In genomic region chr2:229553091-229553490, GRCh38 we compare ENCODE assay signal across 17 cellular contexts.
DNase-seq lines count a peak whose midpoint lies in the region; TF ChIP-seq lines count a peak whose summit lies in the region.
"Had no signal": no experiment of that assay in that cellular context is flagged by ENCODE, and none has a peak within 500 bp of the region (broad histone marks: within the 10 kb centered on the region; RNA-seq: fewer than 3 reads in every experiment).

No MANE protein-coding gene starts in this region.

- no peak overlapping the region for H3K4me2 ChIP-seq in MM.1S (ENCODE audit: low read depth, low read length)
- H3K4me2 ChIP-seq: GM23338, KMS-11 had no signal

- H3K36me3 Mint-ChIP-seq in HFFc6 (ENCODE audit: low read depth): no peaks in the 10 kb centered on the region; the same call in 1 of the 2 replicates
- no peaks in the 10 kb centered on the region for H3K36me3 Mint-ChIP-seq in activated T-cell treated with anti-CD3 and anti-CD28 coated beads, Interleukin-2, amount 50 U/mL, for 24 hours (ENCODE audit: low read depth)
- H3K36me3 Mint-ChIP-seq: CD4-positive, CD25-positive, alpha-beta regulatory T cell had no signal

- no peaks in the 10 kb centered on the region for H3K9me3 Mint-ChIP-seq in HFFc6
- H3K9me3 Mint-ChIP-seq in activated T-cell treated with anti-CD3 and anti-CD28 coated beads, Interleukin-2, amount 50 U/mL, for 24 hours: no peaks in the 10 kb centered on the region
- H3K9me3 Mint-ChIP-seq: GM23338 had no signal

- H3K4me1 ChIP-seq in MM.1S (ENCODE audit: low read length): no peaks in the 10 kb centered on the region

- H3K4me3 ChIP-seq in AG09309 (ENCODE audit: control insufficient read depth, low read depth, low read length) (no peak overlapping the region), MM.1S (ENCODE audit: low read length) (no peak overlapping the region)
- H3K4me3 ChIP-seq: GM23338 had no signal

- H3K27me3 ChIP-seq in MM.1S (replicated peaks; ENCODE audit: insufficient read depth, low read length): no peaks in the 10 kb centered on the region

- H3K79me2 ChIP-seq in MM.1S (ENCODE audit: low read length): no peaks in the 10 kb centered on the region

- DNase-seq in AG09309 (ENCODE audit: low read depth) (peak; percentile 4), HFFc6 (peak; percentile 24), astrocyte of the hippocampus (ENCODE audit: low read depth, low spot score) (peak; percentile 78), fibroblast of peridontal ligament (ENCODE audit: extremely low read depth) (peak; percentile 0), cortex of kidney (lab: John Stamatoyannopoulos, UW) (no peak), SIG-M5 treated with dmso at 0.1 percent for 504 hours (lab: John Stamatoyannopoulos, UW; ENCODE audit: unreplicated experiment) (no peak), MM.1S (no peak)
- no peak for DNase-seq in activated T-cell treated with anti-CD3 and anti-CD28 coated beads, Interleukin-2, amount 50 U/mL, for 24 hours
- DNase-seq: AML-193; CD4-positive, CD25-positive, alpha-beta regulatory T cell; DMS53; NCI-H1436; NCI-H2029 treated with DMSO at 0.1 percent for 48 hours; NCI-H510A treated with DMSO at 0.1 percent for 48 hours; SIG-M5 had no signal

- H3K4me3 Mint-ChIP-seq in HFFc6: no peak overlapping the region
- H3K4me3 Mint-ChIP-seq in activated T-cell treated with anti-CD3 and anti-CD28 coated beads, Interleukin-2, amount 50 U/mL, for 24 hours: no peak overlapping the region
- H3K4me3 Mint-ChIP-seq: CD4-positive, CD25-positive, alpha-beta regulatory T cell; GM23338 had no signal

- H3K9me2 ChIP-seq in MM.1S (replicated peaks; ENCODE audit: insufficient read depth, low read length): no peaks in the 10 kb centered on the region

- no peak overlapping the region for H3K27ac Mint-ChIP-seq in HFFc6
- no peak overlapping the region for H3K27ac Mint-ChIP-seq in activated T-cell treated with anti-CD3 and anti-CD28 coated beads, Interleukin-2, amount 50 U/mL, for 24 hours
- H3K27ac Mint-ChIP-seq: CD4-positive, CD25-positive, alpha-beta regulatory T cell; GM23338 had no signal

- no peak overlapping the region for H3K9ac ChIP-seq in MM.1S (ENCODE audit: low read length)
- H3K9ac ChIP-seq: KMS-11 had no signal

- H3K27me3 Mint-ChIP-seq in HFFc6 (ENCODE audit: insufficient read depth): no peaks in the 10 kb centered on the region
- peaks cover 4% of the 10 kb centered on the region for H3K27me3 Mint-ChIP-seq in activated T-cell treated with anti-CD3 and anti-CD28 coated beads, Interleukin-2, amount 50 U/mL, for 24 hours

- H2AFZ ChIP-seq in MM.1S (ENCODE audit: low read length): no peak overlapping the region
- H2AFZ ChIP-seq: GM23338 had no signal

- TF ChIP-seq CTCF in AG09309 (IDR thresholded peaks at IDR 0.05; ENCODE audit: control insufficient read depth, insufficient read depth, low read depth, low read length, missing control alignments): no peak
- no peak for TF ChIP-seq CTCF in HFFc6 (IDR thresholded peaks at IDR 0.05)
- TF ChIP-seq CTCF in MM.1S (IDR thresholded peaks at IDR 0.05; ENCODE audit: low read length): no peak

- peaks cover 9% of the 10 kb centered on the region; the same call in 1 of the 2 replicates for H3K4me1 Mint-ChIP-seq in HFFc6 (ENCODE audit: low read depth)
- no peaks in the 10 kb centered on the region for H3K4me1 Mint-ChIP-seq in activated T-cell treated with anti-CD3 and anti-CD28 coated beads, Interleukin-2, amount 50 U/mL, for 24 hours (ENCODE audit: low read depth)
- H3K4me1 Mint-ChIP-seq: CD4-positive, CD25-positive, alpha-beta regulatory T cell; GM23338 had no signal

- H3K27ac ChIP-seq in MM.1S (ENCODE audit: low read length): no peak overlapping the region
- H3K27ac ChIP-seq: KMS-11 had no signal

- H3K9me3 ChIP-seq in MM.1S (replicated peaks; ENCODE audit: insufficient read depth, low read length): no peaks in the 10 kb centered on the region

- no peaks in the 10 kb centered on the region for H4K20me1 ChIP-seq in MM.1S (ENCODE audit: insufficient read depth, low read length)

- H3K36me3 ChIP-seq in MM.1S (replicated peaks; ENCODE audit: insufficient read depth, low read length): no peaks in the 10 kb centered on the region

- H3F3A ChIP-seq in MM.1S (ENCODE audit: insufficient read depth, low read length): no peaks in the 10 kb centered on the region

Comparison
In these comparisons a context has a peak if more than half of its experiments do, and no peak if none do; other contexts are left out.
1. DNase-seq: peak in AG09309 (single experiment), HFFc6 (single experiment), astrocyte of the hippocampus (single experiment) and fibroblast of peridontal ligament (single experiment); none in cortex of kidney (single experiment), activated T-cell treated with anti-CD3 and anti-CD28 coated beads, Interleukin-2, amount 50 U/mL, for 24 hours (single experiment), SIG-M5 treated with dmso at 0.1 percent for 504 hours (single experiment) and MM.1S (single experiment).